In genomic region chr6:149840345-149841075, GRCh38 we compare ENCODE assay signal across 1 cellular context.
TF ChIP-seq lines count a peak whose summit lies in the region.

No MANE protein-coding gene starts in this region.

TF ChIP-seq in HCT116, 20 proteins besides CTCF, POLR2A, EP300 and RAD21 (continued from another document):
- TF ChIP-seq ZBTB33 (IDR thresholded peaks at IDR 0.05; ENCODE audit: extremely low read depth, insufficient replicate concordance, low read length) (no peak), ZFX (IDR thresholded peaks at IDR 0.05) (no peak)
